Comparison of ENCODE assay signal across 28 cellular contexts in the genomic region with DNA sequence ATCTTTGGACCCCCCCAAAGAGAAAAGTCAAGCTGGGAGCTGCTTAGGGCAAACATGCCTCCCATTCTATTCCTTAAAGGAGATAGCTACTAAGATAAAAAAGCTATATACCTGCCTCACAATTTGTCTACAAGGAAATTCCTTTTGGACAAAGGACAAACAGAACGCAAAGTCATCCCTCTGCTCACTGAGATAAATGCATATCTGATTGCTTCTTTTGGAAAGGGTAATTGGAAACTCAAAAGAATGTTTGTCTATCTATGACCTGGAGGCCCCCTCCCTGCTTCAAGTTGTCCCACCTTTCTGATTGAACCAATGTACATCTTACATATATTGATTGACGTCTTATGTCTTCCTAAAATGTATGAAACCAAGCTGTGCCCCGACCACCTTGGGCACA.
"Had no signal": no experiment of that assay in that cellular context is flagged by ENCODE, and none has a peak within 500 bp of the region (broad histone marks: within the 10 kb centered on the region; RNA-seq: fewer than 3 reads in every experiment).

No MANE protein-coding gene starts in this region.

- H3K27ac Mint-ChIP-seq: activated CD4-positive, alpha-beta T cell treated with anti-CD3 and anti-CD28 coated beads, Interleukin-2, amount 10 ng/mL, durations not matched to agents 7 days and 5 days; activated naive CD8-positive, alpha-beta T cell; endodermal cell; immature natural killer cell; T-helper 1 cell treated with Interleukin-12 subunit alpha and Interleukin-12 subunit beta and Interleukin-4 antibody, amounts not matched to agents 30 μg/mL and 1 μg/mL, for 36 hours had no signal

- FAIRE-seq: astrocyte, kidney had no signal

- H3K36me3 ChIP-seq: heart left ventricle, right atrium auricular region, transverse colon, uterus had no signal

- H3K27ac ChIP-seq: heart left ventricle, right atrium auricular region, testis, transverse colon, uterus had no signal

- H3K4me3 Mint-ChIP-seq: activated CD4-positive, alpha-beta T cell treated with anti-CD3 and anti-CD28 coated beads, Interleukin-2, amount 10 ng/mL, durations not matched to agents 7 days and 5 days; activated naive CD8-positive, alpha-beta T cell; endodermal cell; immature natural killer cell; naive thymus-derived CD8-positive, alpha-beta T cell; neural crest cell; T-helper 1 cell treated with Interleukin-12 subunit alpha and Interleukin-12 subunit beta and Interleukin-4 antibody, amounts not matched to agents 30 μg/mL and 1 μg/mL, for 36 hours had no signal

- ATAC-seq: esophagus mucosa; heart left ventricle; left colon; naive thymus-derived CD8-positive, alpha-beta T cell had no signal

- H3K4me3 ChIP-seq: heart left ventricle, right atrium auricular region, testis, transverse colon, uterus had no signal

- H3K9me3 ChIP-seq: heart left ventricle, right atrium auricular region, testis, transverse colon, uterus had no signal

- H3K36me3 Mint-ChIP-seq: activated naive CD8-positive, alpha-beta T cell; immature natural killer cell; naive thymus-derived CD8-positive, alpha-beta T cell had no signal

- H3K27me3 Mint-ChIP-seq: activated CD4-positive, alpha-beta T cell treated with anti-CD3 and anti-CD28 coated beads, Interleukin-2, amount 10 ng/mL, durations not matched to agents 7 days and 5 days; activated naive CD8-positive, alpha-beta T cell; naive thymus-derived CD8-positive, alpha-beta T cell had no signal

- H3K27me3 ChIP-seq: heart left ventricle, right atrium auricular region, testis, transverse colon, uterus had no signal

- H3K9me3 Mint-ChIP-seq: activated CD4-positive, alpha-beta T cell treated with anti-CD3 and anti-CD28 coated beads, Interleukin-2, amount 10 ng/mL, durations not matched to agents 7 days and 5 days; endodermal cell; immature natural killer cell; naive thymus-derived CD8-positive, alpha-beta T cell; T-helper 1 cell treated with Interleukin-12 subunit alpha and Interleukin-12 subunit beta and Interleukin-4 antibody, amounts not matched to agents 30 μg/mL and 1 μg/mL, for 36 hours had no signal

- DNase-seq: activated CD4-positive, alpha-beta T cell treated with anti-CD3 and anti-CD28 coated beads for 1 hour; activated CD4-positive, alpha-beta T cell treated with anti-CD3 and anti-CD28 coated beads, Interleukin-2, amount 10 ng/mL, durations not matched to agents 7 days and 5 days; activated effector memory CD4-positive, alpha-beta T cell treated with Interleukin-2 at 50 U/mL for 16 hours; activated naive CD4-positive, alpha-beta T cell treated with Interleukin-2 at 50 U/mL for 16 hours; activated T-cell treated with anti-CD3 and anti-CD28 coated beads for 4 hours; central memory CD4-positive, alpha-beta T cell; endodermal cell; foreskin fibroblast; heart left ventricle; hypothalamus; immature natural killer cell; kidney; left colon; mammary epithelial cell; naive thymus-derived CD8-positive, alpha-beta T cell; occipital lobe; stimulated activated CD4-positive, alpha-beta T cell treated with anti-CD3 and anti-CD28 coated beads, Interleukin-15, amount 100 ng/mL, for 24 hours; stimulated activated CD4-positive, alpha-beta T cell treated with anti-CD3 and anti-CD28 coated beads, Interleukin-2, amount 100 ng/mL, for 24 hours; stimulated activated naive CD4-positive, alpha-beta T cell treated with Interleukin-2 at 50 U/mL for 16 hours; testis; transverse colon; uterus had no signal
